11 cellular contexts compared by ENCODE assay signal in the genomic region with DNA sequence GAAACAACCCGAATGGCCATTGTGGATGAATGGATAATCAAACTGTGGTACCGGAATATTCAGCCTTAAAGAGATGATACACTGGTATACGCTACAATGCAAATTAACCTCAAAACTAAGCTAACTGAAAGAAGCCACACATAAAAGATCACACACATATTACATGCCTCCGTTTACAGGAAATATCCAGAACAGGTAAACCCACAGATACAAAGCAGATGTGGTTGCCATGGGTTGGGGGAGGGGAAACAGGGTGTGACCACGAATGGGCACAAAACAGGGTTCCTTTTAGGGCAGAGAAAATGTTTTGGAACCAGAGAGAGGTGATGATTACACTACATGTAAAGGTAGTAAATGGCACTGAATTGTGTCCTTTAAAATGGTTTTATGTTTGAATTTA. TPM values are rescaled to one million over a fixed set of nuclear protein-coding genes. Genes with fewer than 3 reads are reported as not detected.
DNase-seq lines count a peak whose midpoint lies in the region; ATAC-seq and FAIRE-seq lines count a peak whose summit lies in the region.
"Had no signal": no experiment of that assay in that cellular context is flagged by ENCODE, and none has a peak within 500 bp of the region (broad histone marks: within the 10 kb centered on the region; RNA-seq: fewer than 3 reads in every experiment).

No MANE protein-coding gene starts in this region.

- peak overlapping the region; percentile 60 for H3K4me3 Mint-ChIP-seq in activated CD4-positive, alpha-beta memory T cell treated with anti-CD3 and anti-CD28 coated beads for 36 hours
- peak overlapping the region; percentile 46 for H3K4me3 Mint-ChIP-seq in central memory CD8-positive, alpha-beta T cell

- peak; percentile 48 for ATAC-seq in central memory CD8-positive, alpha-beta T cell (replicated peaks; ENCODE audit: extremely low read depth, poor library complexity, severe bottlenecking)
- ATAC-seq in sciatic nerve: no peak

- intact Hi-C loops in activated CD4-positive, alpha-beta memory T cell treated with anti-CD3 and anti-CD28 coated beads for 36 hours (cut with micrococcal nuclease): loop anchor here (1.0 to 5.0 kb wide), 2 partner anchors 12 to 35 kb away; no protein-coding TSS in a partner anchor
- intact Hi-C loops in sciatic nerve (cut with DNase I): no loop called here

- FAIRE-seq in HTR-8/SVneo (lab: Jason Lieb, UNC): no peak

- peak overlapping the region; percentile 39 for H3K4me3 ChIP-seq in Jurkat, Clone E6-1 (ENCODE audit: low read length)

- H3K27ac Mint-ChIP-seq in activated CD4-positive, alpha-beta memory T cell treated with anti-CD3 and anti-CD28 coated beads for 36 hours: peak overlapping the region; percentile 91
- H3K27ac Mint-ChIP-seq in central memory CD8-positive, alpha-beta T cell (ENCODE audit: low read depth): peak overlapping the region; percentile 93

- H3K4me1 Mint-ChIP-seq in activated CD4-positive, alpha-beta memory T cell treated with anti-CD3 and anti-CD28 coated beads for 36 hours (ENCODE audit: low read depth): peaks cover 89% of the 10 kb centered on the region
- H3K4me1 Mint-ChIP-seq in central memory CD8-positive, alpha-beta T cell: peaks cover 80% of the 10 kb centered on the region

- no peaks in the 10 kb centered on the region for H3K27me3 Mint-ChIP-seq in activated CD4-positive, alpha-beta memory T cell treated with anti-CD3 and anti-CD28 coated beads for 36 hours
- no peaks in the 10 kb centered on the region for H3K27me3 Mint-ChIP-seq in central memory CD8-positive, alpha-beta T cell

- peaks cover 21% of the 10 kb centered on the region for H3K36me3 Mint-ChIP-seq in activated CD4-positive, alpha-beta memory T cell treated with anti-CD3 and anti-CD28 coated beads for 36 hours
- H3K36me3 Mint-ChIP-seq in central memory CD8-positive, alpha-beta T cell (ENCODE audit: insufficient read depth): peaks cover 31% of the 10 kb centered on the region

- DNase-seq in Jurkat, Clone E6-1 (ENCODE audit: low read depth, low spot score): peak; percentile 90
- DNase-seq in activated CD4-positive, alpha-beta memory T cell treated with anti-CD3 and anti-CD28 coated beads for 36 hours: peak; percentile 80
- DNase-seq in central memory CD8-positive, alpha-beta T cell (ENCODE audit: low spot score in 2 of 2): peak in 1 of 2 donors; percentile 27
- DNase-seq in stimulated activated CD8-positive, alpha-beta memory T cell treated with anti-CD3 and anti-CD28 coated beads, Interleukin-12 subunit alpha, Interleukin-12 subunit beta, amount 100 ng/mL, for 1 hour (ENCODE audit: low read depth): peak; percentile 52
- no peak for DNase-seq in RPMI8226
- no peak for DNase-seq in HK-2 (ENCODE audit: unreplicated experiment)
- DNase-seq in sciatic nerve (ENCODE audit: low spot score): no peak
- no peak for DNase-seq in HTR-8/SVneo (ENCODE audit: insufficient read length, low spot score)
- DNase-seq: caudate nucleus, midbrain, MV-4-11 had no signal

- CTCF ChIA-PET in activated CD4-positive, alpha-beta memory T cell treated with anti-CD3 and anti-CD28 coated beads for 36 hours (lab: Charles Lee): interaction anchor here (1.0 to 1.3 kb wide), 2 partner anchors 16 to 164 kb away, joined by 3 to 4 read pairs; partner anchors contain the start of gene ESYT2

- POLR2A ChIA-PET in activated CD4-positive, alpha-beta memory T cell treated with anti-CD3 and anti-CD28 coated beads for 36 hours (lab: Charles Lee): interaction anchor here (0.8 to 3.4 kb wide), 5 partner anchors 10 to 157 kb away, joined by 3 to 22 read pairs (median 8); partner anchors contain the start of gene ESYT2

- H3K9me3 Mint-ChIP-seq in activated CD4-positive, alpha-beta memory T cell treated with anti-CD3 and anti-CD28 coated beads for 36 hours: no peaks in the 10 kb centered on the region
- H3K9me3 Mint-ChIP-seq in central memory CD8-positive, alpha-beta T cell: no peaks in the 10 kb centered on the region

RNA-seq across cellular contexts. Expression of gene ESYT2, which starts 16.6 kb away (rescaled TPM):
- 131 TPM for polyA plus RNA-seq in Jurkat, Clone E6-1 (2012; ENCODE audit: insufficient read depth, insufficient read length)
- 10 to 100 TPM; 62.4 to 64.2 TPM for total RNA-seq in activated CD4-positive, alpha-beta memory T cell treated with anti-CD3 and anti-CD28 coated beads for 36 hours
- total RNA-seq in sciatic nerve: 103 TPM

RNA-seq across cellular contexts. Expression of gene DYNC2I1, which starts 43.7 kb away (rescaled TPM):
- 17.3 TPM for polyA plus RNA-seq in Jurkat, Clone E6-1 (2012; ENCODE audit: insufficient read depth, insufficient read length)
- 10 to 100 TPM in 1 of 2 experiments, 1 to 10 TPM in 1; 9.2 to 10.2 TPM for total RNA-seq in activated CD4-positive, alpha-beta memory T cell treated with anti-CD3 and anti-CD28 coated beads for 36 hours
- total RNA-seq in sciatic nerve: 29.6 TPM

Comparison
In these comparisons a context has a peak if more than half of its experiments do, and no peak if none do; other contexts are left out.
1. DNase-seq: peak in Jurkat, Clone E6-1 (single experiment), activated CD4-positive, alpha-beta memory T cell treated with anti-CD3 and anti-CD28 coated beads for 36 hours (single experiment) and stimulated activated CD8-positive, alpha-beta memory T cell treated with anti-CD3 and anti-CD28 coated beads, Interleukin-12 subunit alpha, Interleukin-12 subunit beta, amount 100 ng/mL, for 1 hour (single experiment); none in RPMI8226 (single experiment), HK-2 (single experiment), sciatic nerve (single experiment) and HTR-8/SVneo (single experiment).